Comparison of ENCODE assay signal across 15 cellular contexts in genomic region chr3:120113128-120114116, GRCh38. TPM values are rescaled to one million over a fixed set of nuclear protein-coding genes. Genes with fewer than 3 reads are reported as not detected.
DNase-seq lines count a peak whose midpoint lies in the region; ATAC-seq and TF ChIP-seq lines count a peak whose summit lies in the region.
"Had no signal": no experiment of that assay in that cellular context is flagged by ENCODE, and none has a peak within 500 bp of the region (broad histone marks: within the 10 kb centered on the region; RNA-seq: fewer than 3 reads in every experiment).

No MANE protein-coding gene starts in this region.

- CTCF ChIA-PET in A673 (lab: Charles Lee) = no interaction called here

- H3K4me3 ChIP-seq in esophagus muscularis mucosa (no peak overlapping the region), A673 (ENCODE audit: low read depth, low read length, poor library complexity, severe bottlenecking) (no peak overlapping the region)
- H3K4me3 ChIP-seq: colonic mucosa, transverse colon had no signal

- DNase-seq in ELR (ENCODE audit: low read depth) = peak; percentile 94
- DNase-seq in RPMI7951 (ENCODE audit: low read depth) = peak; percentile 92
- peak; percentile 31 for DNase-seq in esophagus muscularis mucosa (ENCODE audit: extremely low spot score)
- DNase-seq in osteocyte (ENCODE audit: extremely low spot score, unreplicated experiment) = no peak
- DNase-seq in effector memory CD8-positive, alpha-beta T cell = no peak
- no peak for DNase-seq in NCI-H2029 treated with DMSO at 0.1 percent for 48 hours (lab: John Stamatoyannopoulos, UW)
- DNase-seq in A673 (ENCODE audit: low spot score) = no peak
- DNase-seq: activated CD4-positive, alpha-beta T cell treated with anti-CD3 and anti-CD28 coated beads, Interleukin-2, amount 10 ng/mL, durations not matched to agents 7 days and 5 days; Caco-2; colonic mucosa; NCI-H1048; NCI-H526 treated with DMSO at 0.1 percent for 48 hours; right cardiac atrium; transverse colon had no signal

- H3K4me1 ChIP-seq in esophagus muscularis mucosa (no peaks in the 10 kb centered on the region), A673 (ENCODE audit: insufficient read depth, low read length, poor library complexity, severe bottlenecking) (no peaks in the 10 kb centered on the region)
- H3K4me1 ChIP-seq: colonic mucosa, transverse colon had no signal

- H3K4me1 Mint-ChIP-seq in osteocyte (ENCODE audit: unreplicated experiment) = peaks cover 13% of the 10 kb centered on the region
- no peaks in the 10 kb centered on the region for H3K4me1 Mint-ChIP-seq in effector memory CD8-positive, alpha-beta T cell (ENCODE audit: low read depth in 2 of 2)
- H3K4me1 Mint-ChIP-seq: activated CD4-positive, alpha-beta T cell treated with anti-CD3 and anti-CD28 coated beads, Interleukin-2, amount 10 ng/mL, durations not matched to agents 7 days and 5 days had no signal

- peak overlapping the region; percentile 49 for H3K27ac Mint-ChIP-seq in osteocyte (ENCODE audit: unreplicated experiment)
- no peak overlapping the region for H3K27ac Mint-ChIP-seq in effector memory CD8-positive, alpha-beta T cell
- H3K27ac Mint-ChIP-seq: activated CD4-positive, alpha-beta T cell treated with anti-CD3 and anti-CD28 coated beads, Interleukin-2, amount 10 ng/mL, durations not matched to agents 7 days and 5 days had no signal

- BruUV-seq in A673 (replicated peaks; lab: Mats Ljungman, UMichigan) = no TSS peak

- intact Hi-C loops in esophagus muscularis mucosa (cut with DNase I) (no loop called here), A673 (cut with micrococcal nuclease; ENCODE audit: unreplicated experiment) (loop anchor here (5.0 kb wide), 1 partner anchor 39 kb away; no protein-coding TSS in a partner anchor)

- peaks cover 11% of the 10 kb centered on the region for H3K9me3 Mint-ChIP-seq in osteocyte (ENCODE audit: unreplicated experiment)
- H3K9me3 Mint-ChIP-seq in effector memory CD8-positive, alpha-beta T cell = peaks cover 0 to 5% of the 10 kb centered on the region in 2 donors

- no peak for TF ChIP-seq POLR2A in esophagus muscularis mucosa (IDR thresholded peaks at IDR 0.05; ENCODE audit: low read depth)

- no peaks in the 10 kb centered on the region for H3K36me3 ChIP-seq in esophagus muscularis mucosa
- no peaks in the 10 kb centered on the region for H3K36me3 ChIP-seq in A673 (ENCODE audit: insufficient read depth, low read length, poor library complexity, severe bottlenecking)
- H3K36me3 ChIP-seq: colonic mucosa, transverse colon had no signal

- POLR2A ChIA-PET in A673 (lab: Charles Lee; ENCODE audit: low non-redundant PET) = no interaction called here

- H3K27ac ChIP-seq in esophagus muscularis mucosa (replicated peaks in 1 of 4) = no peak overlapping the region
- H3K27ac ChIP-seq in A673 (ENCODE audit: low read depth, low read length, poor library complexity, severe bottlenecking) = no peak overlapping the region
- H3K27ac ChIP-seq: colonic mucosa, transverse colon had no signal

- ATAC-seq in effector memory CD8-positive, alpha-beta T cell (replicated peaks) = no peak
- no peak for ATAC-seq in GM21360 (IDR thresholded peaks at IDR 0.05; ENCODE audit: unreplicated experiment)
- ATAC-seq: right cardiac atrium had no signal

- H3K36me3 Mint-ChIP-seq in osteocyte (ENCODE audit: unreplicated experiment) = peaks cover 2% of the 10 kb centered on the region
- no peaks in the 10 kb centered on the region for H3K36me3 Mint-ChIP-seq in effector memory CD8-positive, alpha-beta T cell (ENCODE audit: insufficient read depth)

- no peak overlapping the region for H3K4me3 Mint-ChIP-seq in osteocyte (ENCODE audit: unreplicated experiment)
- H3K4me3 Mint-ChIP-seq in effector memory CD8-positive, alpha-beta T cell = no peak overlapping the region
- H3K4me3 Mint-ChIP-seq: activated CD4-positive, alpha-beta T cell treated with anti-CD3 and anti-CD28 coated beads, Interleukin-2, amount 10 ng/mL, durations not matched to agents 7 days and 5 days had no signal

- no peaks in the 10 kb centered on the region for H3K27me3 Mint-ChIP-seq in osteocyte (ENCODE audit: unreplicated experiment)
- H3K27me3 Mint-ChIP-seq in effector memory CD8-positive, alpha-beta T cell = no peaks in the 10 kb centered on the region

- WGBS in esophagus muscularis mucosa = 83% methylated on average over 7 of the region's 8 CpGs

- H3K27me3 ChIP-seq in esophagus muscularis mucosa = no peaks in the 10 kb centered on the region
- no peaks in the 10 kb centered on the region for H3K27me3 ChIP-seq in A673 (replicated peaks; ENCODE audit: insufficient read depth, low read depth, low read length, poor library complexity)
- H3K27me3 ChIP-seq: colonic mucosa, transverse colon had no signal

- TF ChIP-seq CTCF in esophagus muscularis mucosa (IDR thresholded peaks at IDR 0.05) (no peak), osteocyte (IDR thresholded peaks at IDR 0.05) (no peak), A673 (conservative IDR thresholded peaks at IDR 0.05; ENCODE audit: low read depth, low read length) (no peak)

- TF ChIP-seq EP300 in esophagus muscularis mucosa (IDR thresholded peaks at IDR 0.05) = no peak

- H3K9me3 ChIP-seq in esophagus muscularis mucosa (peaks cover 0 to 11% (median 0%) of the 10 kb centered on the region in 4 donors), A673 (ENCODE audit: low read depth, low read length, poor library complexity, severe bottlenecking) (no peaks in the 10 kb centered on the region)
- H3K9me3 ChIP-seq: colonic mucosa had no signal

RNA-seq across cellular contexts. Expression of gene GSK3B, which starts 19.2 kb away (rescaled TPM):
- 43.8 and 55.5 TPM in 2 replicates for total RNA-seq in RPMI7951 (2014; rRNA removed; shearing (Covaris generic))
- total RNA-seq in esophagus muscularis mucosa (10 to 100 TPM; 30.3 to 35.4 (median 31.3) TPM), osteocyte (80.0 and 84.8 TPM in 2 replicates), A673 (2021) (52.0 and 56.6 TPM in 2 replicates)

Comparison
In these comparisons a context has a peak if more than half of its experiments do, and no peak if none do; other contexts are left out.
1. DNase-seq: peak in ELR (single experiment), RPMI7951 (single experiment) and esophagus muscularis mucosa (single experiment); none in osteocyte (single experiment), effector memory CD8-positive, alpha-beta T cell (0 of 3), NCI-H2029 treated with DMSO at 0.1 percent for 48 hours (single experiment) and A673 (single experiment).